ENCODE assay signal across 2 cellular contexts in genomic region chr5:131186561-131187256, GRCh38.
TF ChIP-seq lines count a peak whose summit lies in the region.

No MANE protein-coding gene starts in this region.

TF ChIP-seq in A549, 52 proteins besides CTCF, POLR2A, EP300 and RAD21 (continued from another document):
- TF ChIP-seq ESRRA (IDR thresholded peaks at IDR 0.05; ENCODE audit: borderline replicate concordance, low read length) (no peak), PHF8 (IDR thresholded peaks at IDR 0.05; ENCODE audit: borderline replicate concordance, low read depth) (no peak), CBX8 (IDR thresholded peaks at IDR 0.05) (no peak), JUNB (IDR thresholded peaks at IDR 0.05) (no peak), POLR2AphosphoS2 (conservative IDR thresholded peaks at IDR 0.05; ENCODE audit: low read length) (no peak), BHLHE40 (IDR thresholded peaks at IDR 0.05; ENCODE audit: low read depth, low read length) (no peak), BCL3 (IDR thresholded peaks at IDR 0.05) (no peak), EHF (CRISPR knock-in tag; IDR thresholded peaks at IDR 0.05) (no peak), ATOH8 (CRISPR knock-in tag; IDR thresholded peaks at IDR 0.05; ENCODE audit: low read depth) (no peak), JUN (IDR thresholded peaks at IDR 0.05) (peak; percentile 27 to 36; a peak in 1 of 5 replicates), E2F6 (IDR thresholded peaks at IDR 0.05; ENCODE audit: borderline replicate concordance, low read depth) (no peak), HEYL (CRISPR knock-in tag; IDR thresholded peaks at IDR 0.05) (no peak), RCOR1 (IDR thresholded peaks at IDR 0.05; ENCODE audit: low read depth, low read length) (no peak)

TF ChIP-seq in HCT116, 20 proteins besides CTCF, POLR2A, EP300 and RAD21:
- TF ChIP-seq REST (IDR thresholded peaks at IDR 0.05; ENCODE audit: low read depth) = no peak
- TF ChIP-seq SRF (IDR thresholded peaks at IDR 0.05; ENCODE audit: low read depth) = no peak
- no peak for TF ChIP-seq EZH2 (IDR thresholded peaks at IDR 0.05)
- no peak for TF ChIP-seq EZH2phosphoT487 (IDR thresholded peaks at IDR 0.05; ENCODE audit: borderline replicate concordance)
- no peak for TF ChIP-seq POLR2AphosphoS5 (IDR thresholded peaks at IDR 0.05; ENCODE audit: low read depth, low read length)
- 0 out of 2 replicates have a peak, but pooled peaks have one; percentile 16 for TF ChIP-seq MAX (IDR thresholded peaks at IDR 0.05)
- no peak for TF ChIP-seq SP1 (IDR thresholded peaks at IDR 0.05; ENCODE audit: low read depth)
- no peak for TF ChIP-seq CBX3 (IDR thresholded peaks at IDR 0.05; ENCODE audit: low read depth)
- TF ChIP-seq JUND (IDR thresholded peaks at IDR 0.05) = no peak
- TF ChIP-seq FOSL1 (IDR thresholded peaks at IDR 0.05; ENCODE audit: low read depth) = 0 out of 2 replicates have a peak, but pooled peaks have one; percentile 12
- peak; percentile 58; the same call in 1 of the 2 replicates for TF ChIP-seq CEBPB (IDR thresholded peaks at IDR 0.05; ENCODE audit: low read depth)
- no peak for TF ChIP-seq ZNF274 (IDR thresholded peaks at IDR 0.05; ENCODE audit: low read depth, low read length)
- no peak for TF ChIP-seq YY1 (IDR thresholded peaks at IDR 0.05; ENCODE audit: extremely low read depth, insufficient replicate concordance, low read depth, low read length)
- TF ChIP-seq EGR1 (IDR thresholded peaks at IDR 0.05; ENCODE audit: low read depth) = no peak
- TF ChIP-seq ATF3 (IDR thresholded peaks at IDR 0.05) = no peak
